ENCODE assay signal across 1 cellular context in genomic region chr3:31197941-31198340, GRCh38.
TF ChIP-seq lines count a peak whose summit lies in the region.

No MANE protein-coding gene starts in this region.

TF ChIP-seq in H1, 55 proteins besides CTCF, POLR2A, EP300 and RAD21:
- TF ChIP-seq CHD7 (IDR thresholded peaks at IDR 0.05; ENCODE audit: insufficient replicate concordance, low read length), result no peak
- TF ChIP-seq GTF2F1 (IDR thresholded peaks at IDR 0.05; ENCODE audit: borderline replicate concordance, low read depth, low read length), result no peak
- TF ChIP-seq RFX5 (IDR thresholded peaks at IDR 0.05; ENCODE audit: borderline replicate concordance, low read depth, low read length), result no peak
- TF ChIP-seq CEBPB (IDR thresholded peaks at IDR 0.05; ENCODE audit: low read depth, low read length), result 0 out of 2 replicates have a peak, but pooled peaks have one; percentile 15
- no peak for TF ChIP-seq EGR1 (IDR thresholded peaks at IDR 0.05; ENCODE audit: borderline replicate concordance, low read depth, low read length)
TF ChIP-seq in H1: peak in this region for 1.
